ENCODE assay signal across 8 cellular contexts in the genomic region with DNA sequence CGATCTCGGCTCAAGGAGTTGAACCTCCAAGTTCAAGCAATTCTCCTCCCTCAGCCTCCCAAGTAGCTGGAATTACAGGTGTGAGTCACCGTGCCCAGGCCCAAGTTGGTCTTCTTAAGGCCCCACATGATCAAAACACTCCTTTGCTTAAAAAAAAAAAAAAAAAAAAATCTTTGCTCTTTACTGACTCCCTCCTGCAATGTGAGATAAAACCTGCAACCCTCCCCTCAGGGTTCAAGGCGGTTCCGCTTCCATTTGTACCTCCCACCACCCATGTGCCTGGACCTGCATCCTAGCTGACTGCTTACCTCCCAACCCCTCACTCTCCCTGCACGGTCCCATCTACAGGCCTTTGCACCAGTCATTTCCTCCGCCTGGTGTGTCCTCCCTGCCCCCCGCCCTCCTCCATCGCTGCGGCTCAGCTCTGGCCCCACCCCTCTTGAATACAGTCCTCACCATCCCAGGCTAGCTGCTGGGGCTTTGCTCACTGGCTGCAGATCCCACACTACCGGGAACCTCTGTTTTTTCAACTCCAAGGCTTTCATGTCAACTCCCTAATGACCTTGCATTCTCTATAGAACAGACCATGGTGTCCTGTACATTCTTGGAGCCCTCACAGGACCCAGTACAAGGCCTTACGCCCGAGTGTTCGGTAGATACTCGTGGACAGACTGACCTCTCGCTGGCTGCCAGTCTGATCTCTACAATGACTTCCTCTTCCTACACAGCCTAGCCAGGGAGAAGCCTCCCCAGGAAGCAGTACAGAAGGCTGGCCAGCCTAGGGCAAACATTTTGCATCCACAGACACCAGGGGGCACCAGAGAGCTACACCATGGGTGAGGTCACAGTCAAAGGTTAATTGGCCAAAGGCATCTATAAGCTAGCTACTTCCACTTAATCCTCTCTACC. TPM values are rescaled to one million over a fixed set of nuclear protein-coding genes. Genes with fewer than 3 reads are reported as not detected.
DNase-seq lines count a peak whose midpoint lies in the region; ATAC-seq and TF ChIP-seq lines count a peak whose summit lies in the region.

No MANE protein-coding gene starts in this region.

- TF ChIP-seq CTCF in SU-DHL-6 (IDR thresholded peaks at IDR 0.05; ENCODE audit: insufficient read depth, low read length, poor library complexity, severe bottlenecking) (peak; percentile 87), cardiac muscle cell (IDR thresholded peaks at IDR 0.05; ENCODE audit: low read depth, low read length) (peak; percentile 96), type B pancreatic cell (conservative IDR thresholded peaks at IDR 0.05) (peak; percentile 96)

- H3K27ac ChIP-seq in SU-DHL-6 (ENCODE audit: low read depth, low read length) (no peak overlapping the region), cardiac muscle cell (no peak overlapping the region)

- H3K27ac Mint-ChIP-seq in activated naive CD8-positive, alpha-beta T cell treated with anti-CD3 and anti-CD28 coated beads, Interleukin-2, amount 10 ng/mL, durations not matched to agents 7 days and 5 days, result peak overlapping the region; percentile 77
- H3K27ac Mint-ChIP-seq in type B pancreatic cell, result peak overlapping the region; percentile 83

- H3F3A ChIP-seq in SU-DHL-6 (ENCODE audit: insufficient read depth), result peaks cover 22% of the 10 kb centered on the region

- peak; percentile 51 for ATAC-seq in GM18517 (IDR thresholded peaks at IDR 0.05; ENCODE audit: unreplicated experiment)
- peak; percentile 83 for ATAC-seq in activated naive CD8-positive, alpha-beta T cell treated with anti-CD3 and anti-CD28 coated beads, Interleukin-2, amount 10 ng/mL, durations not matched to agents 7 days and 5 days (ENCODE audit: low read depth)

- no peaks in the 10 kb centered on the region; the same call in 1 of the 2 replicates for H4K20me1 ChIP-seq in SU-DHL-6 (ENCODE audit: low read depth, low read length)

- peaks cover 21% of the 10 kb centered on the region for H3K4me1 Mint-ChIP-seq in activated naive CD8-positive, alpha-beta T cell treated with anti-CD3 and anti-CD28 coated beads, Interleukin-2, amount 10 ng/mL, durations not matched to agents 7 days and 5 days
- H3K4me1 Mint-ChIP-seq in type B pancreatic cell (ENCODE audit: unreplicated experiment), result peaks cover 30% of the 10 kb centered on the region

- POLR2A ChIA-PET in activated naive CD8-positive, alpha-beta T cell treated with anti-CD3 and anti-CD28 coated beads, Interleukin-2, amount 10 ng/mL, durations not matched to agents 7 days and 5 days (lab: Charles Lee), result interaction anchor here (0.6 to 4.2 kb wide), 11 partner anchors 12 to 97 kb away, joined by 3 to 33 read pairs (median 4); partner anchors contain the start of gene PNMA1

- H3K4me2 ChIP-seq in SU-DHL-6 (ENCODE audit: low read depth, low read length, poor library complexity, severe bottlenecking), result no peak overlapping the region

- intact Hi-C loops in posterior cingulate gyrus (cut with DNase I), result loop anchor here (1.0 to 10.0 kb wide), 2 partner anchors 56 to 97 kb away; no protein-coding TSS in a partner anchor

- H3K36me3 ChIP-seq in SU-DHL-6 (ENCODE audit: low read length), result peaks cover 47% of the 10 kb centered on the region
- peaks cover 17% of the 10 kb centered on the region for H3K36me3 ChIP-seq in cardiac muscle cell

- H3K27me3 ChIP-seq in SU-DHL-6 (ENCODE audit: low read length), result no peaks in the 10 kb centered on the region
- H3K27me3 ChIP-seq in cardiac muscle cell, result no peaks in the 10 kb centered on the region

- H2AFZ ChIP-seq in SU-DHL-6 (ENCODE audit: low read depth, low read length, severe bottlenecking), result no peak overlapping the region

- DNase-seq in 8988T, result peak; percentile 77
- DNase-seq in NCI-H1092 treated with DMSO at 0.1 percent for 48 hours (lab: John Stamatoyannopoulos, UW), result peak; percentile 21
- peak; percentile 87 for DNase-seq in activated naive CD8-positive, alpha-beta T cell treated with anti-CD3 and anti-CD28 coated beads, Interleukin-2, amount 10 ng/mL, durations not matched to agents 7 days and 5 days
- DNase-seq in cardiac muscle cell (ENCODE audit: low read depth in 1 of 2, low spot score in 1 of 2), result peak; percentile 86 to 88
- DNase-seq in posterior cingulate gyrus, result peak in 9 of 10 donors; percentile 64 to 96 (median 90)
- peak; percentile 85 for DNase-seq in type B pancreatic cell (ENCODE audit: extremely low spot score, unreplicated experiment)

- H3K27me3 Mint-ChIP-seq in activated naive CD8-positive, alpha-beta T cell treated with anti-CD3 and anti-CD28 coated beads, Interleukin-2, amount 10 ng/mL, durations not matched to agents 7 days and 5 days, result no peaks in the 10 kb centered on the region
- H3K27me3 Mint-ChIP-seq in type B pancreatic cell, result no peaks in the 10 kb centered on the region

- peaks cover 8% of the 10 kb centered on the region for H3K4me1 ChIP-seq in cardiac muscle cell (ENCODE audit: low read depth)

- H3K9ac ChIP-seq in SU-DHL-6 (ENCODE audit: low read length), result no peak overlapping the region

- no peaks in the 10 kb centered on the region for H3K9me2 ChIP-seq in SU-DHL-6 (replicated peaks; ENCODE audit: insufficient read depth, low read length)

- peak overlapping the region; percentile 19 for H3K4me3 Mint-ChIP-seq in activated naive CD8-positive, alpha-beta T cell treated with anti-CD3 and anti-CD28 coated beads, Interleukin-2, amount 10 ng/mL, durations not matched to agents 7 days and 5 days
- peak overlapping the region; percentile 48 for H3K4me3 Mint-ChIP-seq in type B pancreatic cell

- peaks cover 18% of the 10 kb centered on the region for H3K79me2 ChIP-seq in SU-DHL-6 (ENCODE audit: insufficient read depth, low read length)

- H3K9me3 ChIP-seq in SU-DHL-6 (ENCODE audit: insufficient read depth, low read length) (no peaks in the 10 kb centered on the region), cardiac muscle cell (ENCODE audit: low read depth) (no peaks in the 10 kb centered on the region)

- H3K4me3 ChIP-seq in SU-DHL-6 (ENCODE audit: insufficient read depth, low read length, poor library complexity, severe bottlenecking), result no peak overlapping the region
- H3K4me3 ChIP-seq in cardiac muscle cell, result no peak overlapping the region

- H3K9me3 Mint-ChIP-seq in activated naive CD8-positive, alpha-beta T cell treated with anti-CD3 and anti-CD28 coated beads, Interleukin-2, amount 10 ng/mL, durations not matched to agents 7 days and 5 days, result no peaks in the 10 kb centered on the region
- H3K9me3 Mint-ChIP-seq in type B pancreatic cell, result no peaks in the 10 kb centered on the region

- H3K36me3 Mint-ChIP-seq in activated naive CD8-positive, alpha-beta T cell treated with anti-CD3 and anti-CD28 coated beads, Interleukin-2, amount 10 ng/mL, durations not matched to agents 7 days and 5 days, result peaks cover 26% of the 10 kb centered on the region
- H3K36me3 Mint-ChIP-seq in type B pancreatic cell, result peaks cover 24% of the 10 kb centered on the region

RNA-seq across cellular contexts. Expression of gene PNMA1, which starts 14.2 kb away (rescaled TPM):
- 10 to 100 TPM; 32.1 to 34.9 TPM for total RNA-seq in activated naive CD8-positive, alpha-beta T cell treated with anti-CD3 and anti-CD28 coated beads, Interleukin-2, amount 10 ng/mL, durations not matched to agents 7 days and 5 days
- total RNA-seq in cardiac muscle cell (37.2 and 39.9 TPM in 2 replicates), type B pancreatic cell (ENCODE audit: low replicate concordance) (35.5 and 64.8 TPM in 2 replicates)
- polyA plus RNA-seq in cardiac muscle cell, result 72.4 and 77.4 TPM in 2 replicates

Comparison
In these comparisons a context has a peak if more than half of its experiments do, and no peak if none do; other contexts are left out.
1. DNase-seq: peak in every context shown above with its lines; median percentile 90 in posterior cingulate gyrus; 87 in activated naive CD8-positive, alpha-beta T cell treated with anti-CD3 and anti-CD28 coated beads, Interleukin-2, amount 10 ng/mL, durations not matched to agents 7 days and 5 days; 87 in cardiac muscle cell; 85 in type B pancreatic cell; 77 in 8988T; 21 in NCI-H1092 treated with DMSO at 0.1 percent for 48 hours.